In the genomic region with DNA sequence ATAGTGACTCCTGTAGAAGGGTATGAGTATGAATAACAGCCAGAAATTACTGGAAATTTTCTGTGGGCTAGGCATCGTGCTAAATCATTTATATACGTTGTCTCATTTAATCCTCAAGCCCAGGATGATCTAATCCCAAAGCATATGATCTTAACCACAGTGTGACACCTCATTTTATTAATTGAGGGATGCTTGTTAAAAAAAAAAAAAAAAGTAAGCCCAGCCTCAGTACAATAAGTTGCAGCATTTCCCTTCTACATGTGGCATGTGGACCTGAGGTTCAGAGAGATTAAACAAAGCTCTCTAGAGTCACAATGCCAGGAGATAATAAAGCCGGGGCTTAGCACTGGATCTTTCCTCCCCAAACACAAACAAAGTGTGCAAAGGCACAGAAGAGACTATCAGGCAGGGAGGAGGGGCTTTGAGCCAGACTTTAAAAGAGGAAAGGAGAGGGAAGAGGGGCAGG, we compare ENCODE assay signal across 25 cellular contexts. TPM values are rescaled to one million over a fixed set of nuclear protein-coding genes. Genes with fewer than 3 reads are reported as not detected.
DNase-seq lines count a peak whose midpoint lies in the region; ATAC-seq and TF ChIP-seq lines count a peak whose summit lies in the region.
"Had no signal": no experiment of that assay in that cellular context is flagged by ENCODE, and none has a peak within 500 bp of the region (broad histone marks: within the 10 kb centered on the region; RNA-seq: fewer than 3 reads in every experiment).

No MANE protein-coding gene starts in this region.

- ATAC-seq in HG03135 (IDR thresholded peaks at IDR 0.05; ENCODE audit: unreplicated experiment) (no peak), HG03175 (IDR thresholded peaks at IDR 0.05; ENCODE audit: unreplicated experiment) (no peak)
- ATAC-seq: activated CD8-positive, alpha-beta T cell treated with anti-CD3 and anti-CD28 coated beads for 36 hours; CD8-positive, alpha-beta T cell; HepG2; T-cell had no signal

- H3K56ac ChIP-seq in H9 (ENCODE audit: insufficient read length, low read depth, low read length), result no peak overlapping the region

- no peak overlapping the region for H3K18ac ChIP-seq in H9 (ENCODE audit: insufficient read length, low read depth, low read length)

- H3K4me3 Mint-ChIP-seq in H9 (no peak overlapping the region), progenitor cell of endocrine pancreas (ENCODE audit: low read depth) (no peak overlapping the region)
- H3K4me3 Mint-ChIP-seq: activated CD8-positive, alpha-beta T cell treated with anti-CD3 and anti-CD28 coated beads for 36 hours; activated naive CD8-positive, alpha-beta T cell treated with anti-CD3 and anti-CD28 coated beads for 36 hours; CD8-positive, alpha-beta T cell; T-cell had no signal

- H4K8ac ChIP-seq in H9 (replicated peaks; ENCODE audit: insufficient read length, low read depth, low read length), result no peak overlapping the region

- H3K23ac ChIP-seq in H9 (ENCODE audit: insufficient read length, low read depth, low read length), result no peak overlapping the region

- H3K14ac ChIP-seq in H9 (ENCODE audit: insufficient read depth, low read length), result no peak overlapping the region

- no peaks in the 10 kb centered on the region for H3K9me3 Mint-ChIP-seq in H9
- no peaks in the 10 kb centered on the region for H3K9me3 Mint-ChIP-seq in progenitor cell of endocrine pancreas (ENCODE audit: low read depth)
- H3K9me3 Mint-ChIP-seq: activated CD8-positive, alpha-beta T cell treated with anti-CD3 and anti-CD28 coated beads for 36 hours; activated naive CD8-positive, alpha-beta T cell treated with anti-CD3 and anti-CD28 coated beads for 36 hours; CD8-positive, alpha-beta T cell; T-cell had no signal

- no peak overlapping the region for H3K27ac ChIP-seq in H9 (ENCODE audit: insufficient read length, low read depth, low read length)
- H3K27ac ChIP-seq: 22Rv1, dorsolateral prefrontal cortex, SJCRH30, skin epidermis, tibial nerve had no signal

- no peak overlapping the region for H3T11ph ChIP-seq in H9 (ENCODE audit: low read length)

- no peaks in the 10 kb centered on the region for H3K36me3 Mint-ChIP-seq in H9 (ENCODE audit: insufficient read depth in 1 of 3, low read depth in 3 of 3)
- no peaks in the 10 kb centered on the region for H3K36me3 Mint-ChIP-seq in progenitor cell of endocrine pancreas (ENCODE audit: insufficient read depth)
- H3K36me3 Mint-ChIP-seq: activated naive CD8-positive, alpha-beta T cell treated with anti-CD3 and anti-CD28 coated beads for 36 hours; CD8-positive, alpha-beta T cell; T-cell had no signal

- no peak overlapping the region for H2BK12ac ChIP-seq in H9 (ENCODE audit: insufficient read length, low read depth, low read length)

- H4K91ac ChIP-seq in H9 (ENCODE audit: insufficient read length, low read depth, low read length), result no peak overlapping the region

- H3K79me2 ChIP-seq in H9 (ENCODE audit: insufficient read depth, low read length), result no peaks in the 10 kb centered on the region

- peaks cover 4% of the 10 kb centered on the region; the same call in 1 of the 2 replicates for H3K4me1 ChIP-seq in H9 (ENCODE audit: insufficient read depth, low read length)
- H3K4me1 ChIP-seq: tibial nerve had no signal

- H2BK20ac ChIP-seq in H9 (ENCODE audit: low read depth, low read length, poor library complexity, severe bottlenecking), result no peak overlapping the region

- H3K27me3 ChIP-seq in H9 (ENCODE audit: insufficient read depth, low read length), result no peaks in the 10 kb centered on the region
- H3K27me3 ChIP-seq: dorsolateral prefrontal cortex, SJCRH30, tibial nerve had no signal

- TF ChIP-seq CTCF in H9 (conservative IDR thresholded peaks at IDR 0.05) (no peak), progenitor cell of endocrine pancreas (IDR thresholded peaks at IDR 0.05; ENCODE audit: unreplicated experiment) (no peak)

- peaks cover 25 to 40% of the 10 kb centered on the region in 2 experiments for H3K4me1 Mint-ChIP-seq in H9
- peaks cover 4% of the 10 kb centered on the region for H3K4me1 Mint-ChIP-seq in progenitor cell of endocrine pancreas (ENCODE audit: low read depth)
- H3K4me1 Mint-ChIP-seq: activated naive CD8-positive, alpha-beta T cell treated with anti-CD3 and anti-CD28 coated beads for 36 hours; T-cell had no signal

- no peaks in the 10 kb centered on the region for H3K79me1 ChIP-seq in H9 (ENCODE audit: insufficient read depth, low read depth, low read length, poor library complexity, severe bottlenecking)

- H3K27me3 Mint-ChIP-seq in H9 (ENCODE audit: low read depth) (no peaks in the 10 kb centered on the region), progenitor cell of endocrine pancreas (peaks cover 24% of the 10 kb centered on the region)

- H3K4ac ChIP-seq in H9 (ENCODE audit: low read depth, low read length), result no peak overlapping the region

- H4K20me1 ChIP-seq in H9 (ENCODE audit: control insufficient read depth, insufficient read depth, insufficient read length), result no peaks in the 10 kb centered on the region

- H2AK5ac ChIP-seq in H9 (ENCODE audit: insufficient read length, low read length), result no peak overlapping the region

- H3K4me2 ChIP-seq in H9 (ENCODE audit: insufficient read depth, insufficient read length, low read length), result no peak overlapping the region

- no peak overlapping the region for H4K5ac ChIP-seq in H9 (ENCODE audit: insufficient read length, low read depth, low read length)

- no peaks in the 10 kb centered on the region for H3K23me2 ChIP-seq in H9 (ENCODE audit: insufficient read length, low read depth, low read length, poor library complexity, severe bottlenecking)

- peak overlapping the region in 2 of 3 experiments; percentile 81 to 94; a peak in 4 of 7 replicates for H3K27ac Mint-ChIP-seq in H9
- H3K27ac Mint-ChIP-seq in progenitor cell of endocrine pancreas, result peak overlapping the region; percentile 9
- H3K27ac Mint-ChIP-seq: activated CD8-positive, alpha-beta T cell treated with anti-CD3 and anti-CD28 coated beads for 36 hours; activated naive CD8-positive, alpha-beta T cell treated with anti-CD3 and anti-CD28 coated beads for 36 hours; CD8-positive, alpha-beta T cell; T-cell had no signal

- H2BK120ac ChIP-seq in H9 (ENCODE audit: low read depth, low read length, poor library complexity, severe bottlenecking), result no peak overlapping the region

- no peak overlapping the region for H3K9ac ChIP-seq in H9 (ENCODE audit: extremely low read depth, insufficient read length, low read length)

- H2AFZ ChIP-seq in H9 (ENCODE audit: low read length), result no peak overlapping the region

- WGBS in H9 (ENCODE audit: extremely low coverage, insufficient read length, low lambda C conversion rate), result no CpG with 5 or more reads among the region's 3 CpGs

- no peaks in the 10 kb centered on the region for H3K9me3 ChIP-seq in H9 (ENCODE audit: control insufficient read depth, low read depth, low read length)
- H3K9me3 ChIP-seq: SJCRH30, tibial nerve had no signal

- DNase-seq in DMS53 (lab: John Stamatoyannopoulos, UW) (peak; percentile 44), DMS53 treated with DMSO at 0.1 percent for 48 hours (lab: John Stamatoyannopoulos, UW; ENCODE audit: unreplicated experiment) (no peak), H9 (no peak), amniotic epithelial cell (ENCODE audit: low read depth) (peak; percentile 97), progenitor cell of endocrine pancreas (ENCODE audit: low spot score, unreplicated experiment) (no peak), COR-L47 (lab: John Stamatoyannopoulos, UW) (no peak)
- DNase-seq: activated CD4-positive, CD25-positive, alpha-beta regulatory T cell treated with anti-CD3 and anti-CD28 coated beads, Interleukin-2, amount 50 U/mL, for 72 hours; activated CD8-positive, alpha-beta T cell treated with anti-CD3 and anti-CD28 coated beads for 36 hours; activated naive CD8-positive, alpha-beta T cell treated with anti-CD3 and anti-CD28 coated beads for 36 hours; AML-193; CD8-positive, alpha-beta T cell; cerebellar nuclear complex; dorsolateral prefrontal cortex; mesendoderm; NCI-H1048; NCI-H1930; NCI-H446 treated with DMSO at 0.1 percent for 48 hours; T-cell had no signal

- no peak overlapping the region for H2BK5ac ChIP-seq in H9 (ENCODE audit: insufficient read length, low read length)

- no peak overlapping the region for H2BK15ac ChIP-seq in H9 (ENCODE audit: low read depth, low read length)

RNA-seq across cellular contexts. Expression of a gene that starts 49.5 kb away (rescaled TPM):
- total RNA-seq in H9 (2021) (6.2 and 7.1 TPM in 2 replicates), progenitor cell of endocrine pancreas (8.0 and 9.2 TPM in 2 replicates)

Comparison
In these comparisons a context has a peak if more than half of its experiments do, and no peak if none do; other contexts are left out.
1. DNase-seq: peak in DMS53 (single experiment) and amniotic epithelial cell (single experiment); none in DMS53 treated with DMSO at 0.1 percent for 48 hours (single experiment), H9 (single experiment), progenitor cell of endocrine pancreas (single experiment) and COR-L47 (single experiment).